12 cellular contexts compared by ENCODE assay signal in the genomic region with DNA sequence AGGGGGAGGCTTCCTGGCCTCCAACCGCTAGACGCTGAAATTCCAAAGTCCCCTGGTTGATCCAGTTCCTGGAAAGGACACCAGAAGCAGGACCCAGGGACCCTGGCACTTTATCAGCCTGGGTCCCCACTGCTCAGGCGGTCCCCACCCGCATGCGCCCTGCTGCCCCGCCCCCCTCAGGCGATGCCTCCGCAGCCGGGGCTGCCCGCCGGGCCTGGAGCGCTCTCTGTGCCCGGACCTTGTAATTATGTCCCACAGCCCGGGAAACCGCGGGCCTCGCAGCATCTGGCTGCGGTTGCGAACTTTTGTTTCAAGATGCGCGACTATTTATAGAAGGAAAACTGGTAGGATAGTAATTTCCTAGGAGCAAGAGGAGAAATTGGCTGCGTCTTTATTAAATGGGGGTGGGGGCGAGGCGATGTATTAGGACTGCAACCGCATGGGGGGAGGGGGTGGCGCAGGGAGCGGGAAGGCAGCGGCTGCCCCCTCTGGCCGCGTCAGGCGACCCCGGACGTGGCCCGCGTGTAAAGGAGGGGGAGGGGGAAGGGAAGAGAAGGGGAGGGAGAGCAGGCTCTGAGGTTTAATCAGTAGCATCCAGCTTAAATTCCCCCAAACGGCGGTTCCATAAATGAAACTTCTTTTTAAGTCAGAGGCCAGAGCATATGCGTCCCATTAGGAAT. TPM values are rescaled to one million over a fixed set of nuclear protein-coding genes. Genes with fewer than 3 reads are reported as not detected.
A peak's percentile ranks its signal among the peaks of the same experiment; 100 is the strongest.
DNase-seq lines count a peak whose midpoint lies in the region; ATAC-seq and TF ChIP-seq lines count a peak whose summit lies in the region.
"Had no signal": no experiment of that assay in that cellular context is flagged by ENCODE, and none has a peak within 500 bp of the region (broad histone marks: within the 10 kb centered on the region; RNA-seq: fewer than 3 reads in every experiment).

No MANE protein-coding gene starts in this region.

- CTCF ChIA-PET in activated B cell treated with CpG ODN at 0.5 μM for 24 hours (lab: Charles Lee), result no interaction called here

- H3K4me3 Mint-ChIP-seq in activated B cell treated with CpG ODN at 0.5 μM for 24 hours, result peak overlapping the region; percentile 38
- H3K4me3 Mint-ChIP-seq: activated naive CD8-positive, alpha-beta T cell treated with anti-CD3 and anti-CD28 coated beads, Interleukin-2, amount 10 ng/mL, durations not matched to agents 7 days and 5 days had no signal

- no peak overlapping the region for H3K27ac Mint-ChIP-seq in activated B cell treated with CpG ODN at 0.5 μM for 24 hours
- H3K27ac Mint-ChIP-seq: activated naive CD8-positive, alpha-beta T cell treated with anti-CD3 and anti-CD28 coated beads, Interleukin-2, amount 10 ng/mL, durations not matched to agents 7 days and 5 days had no signal

- H3K27me3 ChIP-seq in cardiac muscle cell, result peaks cover 98% of the 10 kb centered on the region
- no peaks in the 10 kb centered on the region for H3K27me3 ChIP-seq in right cardiac atrium (ENCODE audit: control insufficient read depth, insufficient read depth)
- peaks cover 5% of the 10 kb centered on the region for H3K27me3 ChIP-seq in testis

- no peaks in the 10 kb centered on the region for H3K36me3 ChIP-seq in cardiac muscle cell
- H3K36me3 ChIP-seq in testis (ENCODE audit: low read depth, missing control alignments), result no peaks in the 10 kb centered on the region
- H3K36me3 ChIP-seq: HAP-1 had no signal

- no peaks in the 10 kb centered on the region for H3K36me3 Mint-ChIP-seq in activated B cell treated with CpG ODN at 0.5 μM for 24 hours (ENCODE audit: low read depth)
- H3K36me3 Mint-ChIP-seq: activated naive CD8-positive, alpha-beta T cell treated with anti-CD3 and anti-CD28 coated beads, Interleukin-2, amount 10 ng/mL, durations not matched to agents 7 days and 5 days had no signal

- TF ChIP-seq CTCF in cardiac muscle cell (IDR thresholded peaks at IDR 0.05; ENCODE audit: low read depth, low read length) (no peak), activated B cell treated with CpG ODN at 0.5 μM for 24 hours (IDR thresholded peaks at IDR 0.05) (no peak), testis (IDR thresholded peaks at IDR 0.05) (no peak)

- H3K27me3 Mint-ChIP-seq in activated B cell treated with CpG ODN at 0.5 μM for 24 hours, result peaks cover 50% of the 10 kb centered on the region

- no peak overlapping the region for H3K27ac ChIP-seq in cardiac muscle cell
- no peak overlapping the region for H3K27ac ChIP-seq in right cardiac atrium (ENCODE audit: low read length)
- H3K27ac ChIP-seq in testis, result no peak overlapping the region
- H3K27ac ChIP-seq: VCaP had no signal

- H3K9me3 Mint-ChIP-seq in activated B cell treated with CpG ODN at 0.5 μM for 24 hours, result no peaks in the 10 kb centered on the region
- H3K9me3 Mint-ChIP-seq: activated naive CD8-positive, alpha-beta T cell treated with anti-CD3 and anti-CD28 coated beads, Interleukin-2, amount 10 ng/mL, durations not matched to agents 7 days and 5 days had no signal

- no peak for TF ChIP-seq POLR2A in testis (IDR thresholded peaks at IDR 0.05)

- H3K4me1 ChIP-seq in cardiac muscle cell (ENCODE audit: low read depth) (peaks cover 9% of the 10 kb centered on the region), right cardiac atrium (ENCODE audit: control insufficient read depth, insufficient read depth, low read length) (no peaks in the 10 kb centered on the region), testis (peaks cover 11% of the 10 kb centered on the region)
- H3K4me1 ChIP-seq: HAP-1 had no signal

- intact Hi-C loops in right cardiac atrium (cut with DNase I), result no loop called here
- intact Hi-C loops in activated B cell treated with CpG ODN at 0.5 μM for 24 hours (cut with micrococcal nuclease), result no loop called here
- intact Hi-C loops in testis (cut with DNase I; ENCODE audit: low total_unique reads), result no loop called here

- H3K4me3 ChIP-seq in cardiac muscle cell, result peak overlapping the region; percentile 16
- H3K4me3 ChIP-seq in right cardiac atrium (ENCODE audit: low read length), result no peak overlapping the region
- H3K4me3 ChIP-seq in testis, result peak overlapping the region; percentile 26 to 31
- H3K4me3 ChIP-seq: HAP-1 had no signal

- peak in 1 of 2 donors; percentile 32 for DNase-seq in cardiac muscle cell (ENCODE audit: low read depth in 1 of 2, low spot score in 1 of 2)
- DNase-seq in right cardiac atrium, result no peak
- DNase-seq in activated B cell treated with CpG ODN at 0.5 μM for 24 hours, result no peak
- peak; percentile 18 for DNase-seq in iris pigment epithelial cell (ENCODE audit: low read depth)
- no peak for DNase-seq in testis
- DNase-seq in medulla oblongata (ENCODE audit: extremely low spot score), result no peak
- no peak for DNase-seq in NCI-H345 (lab: John Stamatoyannopoulos, UW)
- DNase-seq: activated naive CD8-positive, alpha-beta T cell treated with anti-CD3 and anti-CD28 coated beads, Interleukin-2, amount 10 ng/mL, durations not matched to agents 7 days and 5 days; NCI-H774 had no signal

- H3K4me1 Mint-ChIP-seq in activated B cell treated with CpG ODN at 0.5 μM for 24 hours, result peaks cover 18% of the 10 kb centered on the region
- H3K4me1 Mint-ChIP-seq: activated naive CD8-positive, alpha-beta T cell treated with anti-CD3 and anti-CD28 coated beads, Interleukin-2, amount 10 ng/mL, durations not matched to agents 7 days and 5 days had no signal

- H3K9me3 ChIP-seq in cardiac muscle cell (ENCODE audit: low read depth), result no peaks in the 10 kb centered on the region
- no peaks in the 10 kb centered on the region for H3K9me3 ChIP-seq in right cardiac atrium (ENCODE audit: control insufficient read depth, low read length)
- no peaks in the 10 kb centered on the region for H3K9me3 ChIP-seq in testis
- H3K9me3 ChIP-seq: HAP-1 had no signal

- WGBS in right cardiac atrium, result 3% methylated on average over 38 of the region's 38 CpGs
- WGBS in testis, 2 donors, result 2% methylated on average over 26 to 38 of the region's 38 CpGs

- ATAC-seq in right cardiac atrium, result no peak
- ATAC-seq in activated B cell treated with CpG ODN at 0.5 μM for 24 hours (ENCODE audit: low read depth), result no peak
- no peak for ATAC-seq in HG03039 (IDR thresholded peaks at IDR 0.05; ENCODE audit: unreplicated experiment)

- POLR2A ChIA-PET in activated B cell treated with CpG ODN at 0.5 μM for 24 hours (lab: Charles Lee), result no interaction called here

RNA-seq across cellular contexts. Expression of gene WNT7B, which starts 6.1 kb away (rescaled TPM):
- total RNA-seq in cardiac muscle cell (not detected in 2 replicates), right cardiac atrium (not detected), activated B cell treated with CpG ODN at 0.5 μM for 24 hours (not detected in 2 replicates), testis (1 to 10 TPM; 1.3 to 1.9 TPM)
- polyA plus RNA-seq in cardiac muscle cell (not detected in 2 replicates), right cardiac atrium (not detected), testis (ENCODE audit: insufficient read depth, low read depth, low replicate concordance) (0.65 TPM)
- total RNA-seq: activated naive CD8-positive, alpha-beta T cell treated with anti-CD3 and anti-CD28 coated beads, Interleukin-2, amount 10 ng/mL, durations not matched to agents 7 days and 5 days had no signal
